Comparison of ENCODE assay signal across 21 cellular contexts in the genomic region with DNA sequence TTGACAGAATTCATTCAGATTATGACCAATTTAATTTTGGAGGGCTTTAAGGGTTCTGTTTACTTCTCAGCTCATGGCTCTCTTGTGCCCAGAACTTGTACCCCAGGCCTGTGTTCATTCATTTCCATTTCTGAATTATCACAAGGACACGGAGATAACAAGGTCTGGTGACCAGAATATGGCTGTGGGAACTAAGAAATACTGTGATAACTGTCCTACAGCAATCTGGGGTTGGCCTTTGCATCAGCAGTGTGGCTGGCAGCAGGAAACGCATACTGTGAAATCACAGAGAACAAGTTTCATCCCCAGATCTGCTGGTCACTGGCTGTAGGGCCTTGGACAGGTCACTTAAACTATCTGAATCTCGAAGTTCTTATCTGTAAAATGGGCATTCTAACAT. TPM values are rescaled to one million over a fixed set of nuclear protein-coding genes. Genes with fewer than 3 reads are reported as not detected.
DNase-seq lines count a peak whose midpoint lies in the region; ATAC-seq, FAIRE-seq and TF ChIP-seq lines count a peak whose summit lies in the region.
"Had no signal": no experiment of that assay in that cellular context is flagged by ENCODE, and none has a peak within 500 bp of the region (broad histone marks: within the 10 kb centered on the region; RNA-seq: fewer than 3 reads in every experiment).

No MANE protein-coding gene starts in this region.

- TF ChIP-seq POLR2A in endothelial cell of umbilical vein (IDR thresholded peaks at IDR 0.05; ENCODE audit: low read depth, low read length), result no peak
- TF ChIP-seq POLR2A in breast epithelium (IDR thresholded peaks at IDR 0.05), result no peak

- H3K4me2 ChIP-seq in endothelial cell of umbilical vein (ENCODE audit: insufficient read depth, low read length), result no peak overlapping the region
- H3K4me2 ChIP-seq: BLaER1, PC-9 had no signal

- FAIRE-seq in endothelial cell of umbilical vein (lab: Jason Lieb, UNC) (peak; percentile 8), pancreas (lab: Jason Lieb, UNC) (no peak)
- FAIRE-seq: GM12891, K562 had no signal

- peak overlapping the region; percentile 72 for H3K27ac Mint-ChIP-seq in Caco-2 (ENCODE audit: unreplicated experiment)
- H3K27ac Mint-ChIP-seq: CD4-positive, alpha-beta memory T cell had no signal

- peak; percentile 37 to 66 (median 51) for ATAC-seq in pancreas
- ATAC-seq: K562 had no signal

- H3K9me3 Mint-ChIP-seq in Caco-2 (ENCODE audit: unreplicated experiment), result no peaks in the 10 kb centered on the region
- H3K9me3 Mint-ChIP-seq: CD4-positive, alpha-beta memory T cell had no signal

- CTCF ChIA-PET in Caco-2 (lab: Charles Lee) (no interaction called here), endothelial cell of umbilical vein (lab: Charles Lee) (interaction anchor here (1.0 to 1.4 kb wide), 2 partner anchors 11 to 13 kb away, joined by 3 read pairs; no protein-coding TSS in a partner anchor)

- dilution Hi-C loops in endothelial cell of umbilical vein (cut with MboI; ENCODE audit: extremely low pct_ligation_motif_present, low sequenced_read_pairs), result no loop called here

- no TSS peak for BruUV-seq in Caco-2 (replicated peaks; lab: Mats Ljungman, UMichigan)
- BruUV-seq in endothelial cell of umbilical vein (replicated peaks; lab: Mats Ljungman, UMichigan), result no TSS peak

- no peak for TF ChIP-seq CTCF in Caco-2 (IDR thresholded peaks at IDR 0.05; ENCODE audit: insufficient read depth in 1 of 2, low read depth in 1 of 2, low read length in 1 of 2, severe bottlenecking in 1 of 2, unreplicated experiment in 1 of 2)
- TF ChIP-seq CTCF in endothelial cell of umbilical vein (IDR thresholded peaks at IDR 0.05; ENCODE audit: extremely low read depth in 1 of 2, insufficient read depth in 1 of 2, low read depth in 1 of 2, low read length in 2 of 2), result no peak
- no peak for TF ChIP-seq CTCF in right atrium auricular region (IDR thresholded peaks at IDR 0.05)
- no peak for TF ChIP-seq CTCF in pancreas (IDR thresholded peaks at IDR 0.05)
- TF ChIP-seq CTCF in breast epithelium (IDR thresholded peaks at IDR 0.05), result no peak

- no peaks in the 10 kb centered on the region for H3K79me2 ChIP-seq in endothelial cell of umbilical vein (ENCODE audit: control insufficient read depth, insufficient read depth, low read length)

- H3K27me3 Mint-ChIP-seq in Caco-2 (ENCODE audit: insufficient read depth, unreplicated experiment), result no peaks in the 10 kb centered on the region

- no peak for DNase-seq in Caco-2
- no peak for DNase-seq in endothelial cell of umbilical vein (ENCODE audit: low read depth, low spot score)
- no peak for DNase-seq in right atrium auricular region (ENCODE audit: low spot score)
- no peak for DNase-seq in pancreas
- no peak for DNase-seq in breast epithelium (ENCODE audit: low spot score in 2 of 2)
- no peak for DNase-seq in MG63
- DNase-seq in DMS53 treated with DMSO at 0.1 percent for 48 hours (lab: John Stamatoyannopoulos, UW; ENCODE audit: unreplicated experiment), result no peak
- DNase-seq: Calu3; CD4-positive, alpha-beta memory T cell; GOT3; NCI-H1417; NCI-H187; NCI-H2107; NCI-H2227 treated with DMSO at 0.1 percent for 48 hours; NCI-H526; PC-9 had no signal

- peaks cover 11% of the 10 kb centered on the region for H3K36me3 Mint-ChIP-seq in Caco-2 (ENCODE audit: insufficient read depth, unreplicated experiment)
- H3K36me3 Mint-ChIP-seq: CD4-positive, alpha-beta memory T cell had no signal

- H3K9me1 ChIP-seq in endothelial cell of umbilical vein (replicated peaks; ENCODE audit: control insufficient read depth, extremely low read depth, insufficient read depth, low read length), result no peaks in the 10 kb centered on the region

- H3K27me3 ChIP-seq in Caco-2 (replicated peaks; ENCODE audit: control insufficient read depth, insufficient read depth, low read length) (no peaks in the 10 kb centered on the region), endothelial cell of umbilical vein (ENCODE audit: control insufficient read depth in 2 of 2, insufficient read depth in 2 of 2, low read length in 2 of 2) (no peaks in the 10 kb centered on the region), right atrium auricular region (no peaks in the 10 kb centered on the region), pancreas (no peaks in the 10 kb centered on the region), breast epithelium (no peaks in the 10 kb centered on the region), MG63 (no peaks in the 10 kb centered on the region)
- H3K27me3 ChIP-seq: BLaER1, SJCRH30 had no signal

- H3K4me3 ChIP-seq in Caco-2 (ENCODE audit: low read depth, low read length), result no peak overlapping the region
- H3K4me3 ChIP-seq in endothelial cell of umbilical vein (replicated peaks in 1 of 3; ENCODE audit: insufficient read depth in 1 of 3, low read depth in 1 of 3, low read length in 3 of 3), result no peak overlapping the region
- H3K4me3 ChIP-seq in right atrium auricular region, result no peak overlapping the region
- H3K4me3 ChIP-seq in pancreas, result no peak overlapping the region
- H3K4me3 ChIP-seq in breast epithelium, result no peak overlapping the region
- H3K4me3 ChIP-seq in MG63, result no peak overlapping the region
- H3K4me3 ChIP-seq: BLaER1, K562, PC-9, SJCRH30 had no signal

- intact Hi-C loops in Caco-2 (cut with micrococcal nuclease; ENCODE audit: unreplicated experiment) (no loop called here), endothelial cell of umbilical vein (cut with micrococcal nuclease) (no loop called here), pancreas (cut with DNase I) (no loop called here), breast epithelium (cut with DNase I; ENCODE audit: low total_unique reads) (no loop called here)

- H3K4me3 Mint-ChIP-seq in Caco-2 (ENCODE audit: unreplicated experiment), result no peak overlapping the region
- H3K4me3 Mint-ChIP-seq: CD4-positive, alpha-beta memory T cell had no signal

- H4K20me1 ChIP-seq in endothelial cell of umbilical vein (replicated peaks; ENCODE audit: control insufficient read depth, extremely low read depth, insufficient read depth, low read length), result no peaks in the 10 kb centered on the region
- H4K20me1 ChIP-seq: BLaER1 had no signal

- H3K9me3 ChIP-seq in Caco-2, result no peaks in the 10 kb centered on the region
- no peaks in the 10 kb centered on the region for H3K9me3 ChIP-seq in endothelial cell of umbilical vein (replicated peaks; ENCODE audit: control insufficient read depth, insufficient read depth, low read length)
- no peaks in the 10 kb centered on the region for H3K9me3 ChIP-seq in right atrium auricular region
- H3K9me3 ChIP-seq in pancreas, result no peaks in the 10 kb centered on the region
- no peaks in the 10 kb centered on the region for H3K9me3 ChIP-seq in breast epithelium
- no peaks in the 10 kb centered on the region for H3K9me3 ChIP-seq in MG63
- H3K9me3 ChIP-seq: BLaER1, SJCRH30 had no signal

- WGBS in pancreas, 2 donors, result 35 to 40% methylated on average over 3 of the region's 3 CpGs

- H3K4me1 Mint-ChIP-seq in Caco-2 (ENCODE audit: low read depth, unreplicated experiment), result peaks cover 36% of the 10 kb centered on the region
- H3K4me1 Mint-ChIP-seq: CD4-positive, alpha-beta memory T cell had no signal

- H3K9ac ChIP-seq in endothelial cell of umbilical vein (replicated peaks; ENCODE audit: extremely low read depth, insufficient read depth, low read length), result no peak overlapping the region
- H3K9ac ChIP-seq: BLaER1 had no signal

- H2AFZ ChIP-seq in endothelial cell of umbilical vein (ENCODE audit: low read depth, low read length), result no peak overlapping the region
- H2AFZ ChIP-seq: PC-9 had no signal

- H3K36me3 ChIP-seq in Caco-2 (ENCODE audit: control insufficient read depth, insufficient read depth, low read length), result no peaks in the 10 kb centered on the region
- H3K36me3 ChIP-seq in endothelial cell of umbilical vein (ENCODE audit: control insufficient read depth in 2 of 2, extremely low read depth in 1 of 2, insufficient read depth in 2 of 2, low read length in 2 of 2), result no peaks in the 10 kb centered on the region
- H3K36me3 ChIP-seq in right atrium auricular region, result no peaks in the 10 kb centered on the region
- H3K36me3 ChIP-seq in pancreas, result no peaks in the 10 kb centered on the region
- H3K36me3 ChIP-seq in breast epithelium, result no peaks in the 10 kb centered on the region
- no peaks in the 10 kb centered on the region for H3K36me3 ChIP-seq in MG63
- H3K36me3 ChIP-seq: BLaER1, SJCRH30 had no signal

- H3K27ac ChIP-seq in endothelial cell of umbilical vein (ENCODE audit: insufficient read depth, low read depth, low read length) (no peak overlapping the region), right atrium auricular region (peak overlapping the region; percentile 78 to 84), pancreas (peak overlapping the region in 2 of 4 donors; percentile 12 to 19), breast epithelium (no peak overlapping the region)
- H3K27ac ChIP-seq: BLaER1, PC-9, RWPE1, SJCRH30 had no signal

- POLR2A ChIA-PET in Caco-2 (lab: Charles Lee), result no interaction called here
- POLR2A ChIA-PET in endothelial cell of umbilical vein (lab: Charles Lee), result no interaction called here

- H3K4me1 ChIP-seq in Caco-2, result peaks cover 41% of the 10 kb centered on the region
- H3K4me1 ChIP-seq in endothelial cell of umbilical vein (ENCODE audit: control insufficient read depth, extremely low read depth, insufficient read depth, low read length), result no peaks in the 10 kb centered on the region
- peaks cover 0 to 19% of the 10 kb centered on the region in 2 donors for H3K4me1 ChIP-seq in right atrium auricular region
- H3K4me1 ChIP-seq in pancreas, result peaks cover 0 to 16% (median 5%) of the 10 kb centered on the region in 3 donors
- no peaks in the 10 kb centered on the region for H3K4me1 ChIP-seq in breast epithelium
- H3K4me1 ChIP-seq: BLaER1 had no signal

TF ChIP-seq in endothelial cell of umbilical vein, 7 proteins besides CTCF, POLR2A, EP300 and RAD21 (continues in another document):
- no peak for TF ChIP-seq MYC (IDR thresholded peaks at IDR 0.05; ENCODE audit: low read depth, low read length)
- no peak for TF ChIP-seq EZH2 (IDR thresholded peaks at IDR 0.05; ENCODE audit: borderline replicate concordance, low read depth, low read length, severe bottlenecking)
- no peak for TF ChIP-seq FOS (IDR thresholded peaks at IDR 0.05; ENCODE audit: borderline replicate concordance, insufficient read depth, low read length)

RNA-seq across cellular contexts. Expression of a gene that starts 41.8 kb away (rescaled TPM):
- total RNA-seq in Caco-2 (2022) (193 and 209 TPM in 2 replicates), endothelial cell of umbilical vein (558 and 678 TPM in 2 replicates), right atrium auricular region (1,000 to 10,000 TPM; 5,368 to 7,988 TPM), pancreas (100 to 1,000 TPM; 114 to 359 (median 249) TPM), breast epithelium (100 to 1,000 TPM; 333 to 609 (median 575) TPM)
- polyA plus RNA-seq in endothelial cell of umbilical vein (518 and 528 TPM in 2 replicates), pancreas (100 to 1,000 TPM; 304 to 482 TPM)
- polyA plus RNA-seq in endothelial cell of umbilical vein (2011; cell fraction: cytosol; rRNA removed), result 740 and 824 TPM in 2 replicates
- polyA plus RNA-seq in endothelial cell of umbilical vein (2011; cell fraction: nucleus; rRNA removed), result 2,079 and 2,156 TPM in 2 replicates
- 679 and 811 TPM in 2 replicates for polyA plus RNA-seq in endothelial cell of umbilical vein (2012)
- polyA minus RNA-seq in endothelial cell of umbilical vein, result 828 and 932 TPM in 2 replicates
- 30.8 TPM for polyA minus RNA-seq in endothelial cell of umbilical vein (2011; cell fraction: cytosol; rRNA and poly(A)+ RNA removed)
- polyA minus RNA-seq in endothelial cell of umbilical vein (2011; cell fraction: nucleus; rRNA and poly(A)+ RNA removed), result 2,251 and 2,264 TPM in 2 replicates
- 441 and 711 TPM in 2 replicates for total RNA-seq in MG63 (2014; rRNA removed; shearing (Covaris generic); ENCODE audit: low replicate concordance)

Comparison
In these comparisons a context has a peak if more than half of its experiments do, and no peak if none do; other contexts are left out.
1. H3K27ac ChIP-seq: peak in right atrium auricular region (2 of 2); none in endothelial cell of umbilical vein (single experiment) and breast epithelium (0 of 2).